ENCODE assay signal across 9 cellular contexts in the genomic region with DNA sequence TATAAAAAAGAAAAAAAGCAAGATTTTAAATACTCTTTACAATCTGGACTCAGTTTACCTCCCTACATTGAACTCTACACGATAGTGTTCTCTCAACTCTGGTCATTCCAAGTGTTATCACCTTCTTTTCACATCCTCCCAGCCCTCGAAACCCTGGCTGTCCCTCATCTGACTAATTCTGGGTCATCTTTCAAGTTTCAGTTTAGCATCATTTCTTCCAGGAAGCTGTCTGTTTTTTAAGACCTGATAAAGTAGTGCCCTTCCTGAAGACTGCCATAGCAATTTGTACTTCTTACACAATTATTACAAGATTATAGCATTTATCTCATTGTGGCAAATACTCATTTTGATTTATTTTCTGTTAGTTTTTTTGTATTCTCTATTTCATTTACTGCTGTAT. TPM values are rescaled to one million over a fixed set of nuclear protein-coding genes. Genes with fewer than 3 reads are reported as not detected.
DNase-seq lines count a peak whose midpoint lies in the region; ATAC-seq and TF ChIP-seq lines count a peak whose summit lies in the region.
"Had no signal": no experiment of that assay in that cellular context is flagged by ENCODE, and none has a peak within 500 bp of the region (broad histone marks: within the 10 kb centered on the region; RNA-seq: fewer than 3 reads in every experiment).

No MANE protein-coding gene starts in this region.

- TF ChIP-seq CTCF in heart right ventricle (IDR thresholded peaks at IDR 0.05) (no peak), right atrium auricular region (IDR thresholded peaks at IDR 0.05) (no peak), astrocyte of the spinal cord (IDR thresholded peaks at IDR 0.05; ENCODE audit: low read depth, low read length) (no peak), RWPE1 (conservative IDR thresholded peaks at IDR 0.05; ENCODE audit: low read depth) (no peak)

- H3K4me1 ChIP-seq in heart right ventricle, result peaks cover 0 to 17% (median 10%) of the 10 kb centered on the region in 9 donors
- peaks cover 0 to 8% of the 10 kb centered on the region in 2 donors for H3K4me1 ChIP-seq in right atrium auricular region
- H3K4me1 ChIP-seq in mucosa of rectum (ENCODE audit: control insufficient read depth in 2 of 2, insufficient read depth in 2 of 2, low read length in 2 of 2), result peaks cover 32 to 44% of the 10 kb centered on the region in 2 donors
- H3K4me1 ChIP-seq: SJCRH30 had no signal

- H3K36me3 ChIP-seq in heart right ventricle (peaks cover 0 to 10% (median 0%) of the 10 kb centered on the region in 9 donors), right atrium auricular region (no peaks in the 10 kb centered on the region), mucosa of rectum (ENCODE audit: control insufficient read depth in 2 of 2, insufficient read depth in 2 of 2, low read length in 2 of 2) (no peaks in the 10 kb centered on the region)
- H3K36me3 ChIP-seq: SJCRH30 had no signal

- H3K9me3 ChIP-seq in heart right ventricle, result no peaks in the 10 kb centered on the region
- H3K9me3 ChIP-seq in right atrium auricular region, result no peaks in the 10 kb centered on the region
- H3K9me3 ChIP-seq in mucosa of rectum (ENCODE audit: control insufficient read depth in 2 of 2, low read length in 2 of 2), result no peaks in the 10 kb centered on the region
- H3K9me3 ChIP-seq: SJCRH30 had no signal

- H3K27ac ChIP-seq in heart right ventricle, result no peak overlapping the region
- peak overlapping the region in 1 of 2 donors; percentile 87 for H3K27ac ChIP-seq in right atrium auricular region
- peak overlapping the region; percentile 90 to 94 for H3K27ac ChIP-seq in mucosa of rectum (ENCODE audit: low read depth in 2 of 2, low read length in 2 of 2)
- H3K27ac ChIP-seq in RWPE1, result no peak overlapping the region

- no peak for DNase-seq in heart right ventricle
- DNase-seq in right atrium auricular region (ENCODE audit: low spot score), result no peak
- DNase-seq in astrocyte of the spinal cord (ENCODE audit: low read depth, low spot score), result no peak
- DNase-seq in RWPE1 (ENCODE audit: low spot score), result no peak
- DNase-seq in NCI-H2107 (lab: John Stamatoyannopoulos, UW), result no peak
- DNase-seq: SJCRH30 had no signal

- intact Hi-C loops in heart right ventricle (cut with DNase I), result loop anchor here in 4 of 10 donors (5.0 kb wide), 1 partner anchor 161 kb away; a partner anchor contains a TSS

- WGBS in heart right ventricle, 2 donors, result 74 to 80% methylated on average over 2 of the region's 2 CpGs

- H3K27me3 ChIP-seq in heart right ventricle (no peaks in the 10 kb centered on the region), right atrium auricular region (no peaks in the 10 kb centered on the region), mucosa of rectum (ENCODE audit: control insufficient read depth in 2 of 2, insufficient read depth in 2 of 2, low read length in 2 of 2) (no peaks in the 10 kb centered on the region)
- H3K27me3 ChIP-seq: SJCRH30 had no signal

- ATAC-seq in heart right ventricle (no peak), GM18867 (IDR thresholded peaks at IDR 0.05; ENCODE audit: unreplicated experiment) (no peak), GM19397 (IDR thresholded peaks at IDR 0.05; ENCODE audit: unreplicated experiment) (no peak)

- in situ Hi-C loops in astrocyte of the spinal cord (cut with HindIII; ENCODE audit: low sequenced_read_pairs), result no loop called here

- peak overlapping the region; percentile 18 to 78 for H3K9ac ChIP-seq in mucosa of rectum (ENCODE audit: low read depth in 1 of 2, low read length in 2 of 2)

- POLR2A ChIA-PET in RWPE1 (lab: Yijun Ruan, JAX; ENCODE audit: low non-redundant PET), result interaction anchor here (0.5 kb wide), 1 partner anchor 181 kb away, joined by 3 read pairs; no protein-coding TSS in a partner anchor

- CTCF ChIA-PET in RWPE1 (lab: Yijun Ruan, JAX), result interaction anchor here (0.7 kb wide), 1 partner anchor 13 kb away, joined by 3 read pairs; no protein-coding TSS in a partner anchor

- peak overlapping the region in 6 of 10 donors; percentile 63 to 76 (median 66) for H3K4me3 ChIP-seq in heart right ventricle
- H3K4me3 ChIP-seq in right atrium auricular region, result no peak overlapping the region
- H3K4me3 ChIP-seq in astrocyte of the spinal cord (ENCODE audit: low read depth, low read length), result peak overlapping the region; percentile 88
- peak overlapping the region; percentile 96 to 98 for H3K4me3 ChIP-seq in mucosa of rectum (ENCODE audit: low read length in 2 of 2)

RNA-seq across cellular contexts. Expression of a gene that starts 1.2 kb away (rescaled TPM):
- total RNA-seq in heart right ventricle (1 to 10 TPM; 1.8 to 4.6 (median 3.5) TPM), right atrium auricular region (under 1 TPM; 0.74 to 0.79 TPM)
- 1 to 10 TPM; 1.1 to 2.1 TPM for polyA plus RNA-seq in heart right ventricle

RNA-seq across cellular contexts. Expression of a gene that starts 45.6 kb away (rescaled TPM):
- total RNA-seq in heart right ventricle (100 to 1,000 TPM in 1 of 10 donors, 10 to 100 TPM in 9; 42.7 to 100 (median 66.2) TPM), right atrium auricular region (10 to 100 TPM; 33.6 to 42.3 TPM)
- polyA plus RNA-seq in heart right ventricle, result 1 to 10 TPM; 8.2 to 8.9 TPM

Comparison
In these comparisons a context has a peak if more than half of its experiments do, and no peak if none do; other contexts are left out.
1. H3K4me3 ChIP-seq: peak in heart right ventricle (6 of 10), astrocyte of the spinal cord (single experiment) and mucosa of rectum (2 of 2); none in right atrium auricular region (0 of 2).
2. H3K27ac ChIP-seq: peak in mucosa of rectum (2 of 2); none in heart right ventricle (0 of 10) and RWPE1 (single experiment).